ENCODE assay signal across 8 cellular contexts in genomic region chr15:69729167-69729748, GRCh38.
DNase-seq lines count a peak whose midpoint lies in the region; ATAC-seq and TF ChIP-seq lines count a peak whose summit lies in the region.

No MANE protein-coding gene starts in this region.

- H3K4me3 Mint-ChIP-seq in WTC11 = no peak overlapping the region
- no peak overlapping the region for H3K4me3 Mint-ChIP-seq in natural killer cell

- no peaks in the 10 kb centered on the region for H3K36me3 Mint-ChIP-seq in WTC11
- no peaks in the 10 kb centered on the region for H3K36me3 Mint-ChIP-seq in natural killer cell

- H3K27me3 ChIP-seq in testis = no peaks in the 10 kb centered on the region

- ATAC-seq in WTC11 (no peak), natural killer cell (peak in 2 of 3 donors; percentile 37 to 50)

- H3K27ac Mint-ChIP-seq in WTC11 = no peak overlapping the region
- no peak overlapping the region for H3K27ac Mint-ChIP-seq in natural killer cell

- DNase-seq in AG09309 (ENCODE audit: low read depth) (no peak), HEK293T (ENCODE audit: extremely low spot score) (peak; percentile 47), WTC11 (ENCODE audit: low spot score) (peak; percentile 67), natural killer cell (peak; percentile 68), testis (peak; percentile 72), dedifferentiated amniotic fluid mesenchymal stem cell (ENCODE audit: extremely low spot score) (no peak), epidermal melanocyte (ENCODE audit: insufficient read length, low spot score) (no peak)
- peak; percentile 52 for DNase-seq in central memory CD4-positive, alpha-beta T cell

- no peak overlapping the region for H3K27ac ChIP-seq in testis

- no peaks in the 10 kb centered on the region for H3K9me3 ChIP-seq in testis

- H3K4me3 ChIP-seq in AG09309 (ENCODE audit: control insufficient read depth, low read depth, low read length) (no peak overlapping the region), testis (peak overlapping the region in 1 of 2 donors; percentile 22)

- intact Hi-C loops in natural killer cell (cut with micrococcal nuclease) = loop anchor here (5.0 kb wide), 1 partner anchor 758 kb away; no protein-coding TSS in a partner anchor
- intact Hi-C loops in testis (cut with DNase I; ENCODE audit: low total_unique reads) = no loop called here

- no peaks in the 10 kb centered on the region for H3K4me1 ChIP-seq in testis

- TF ChIP-seq CTCF in AG09309 (IDR thresholded peaks at IDR 0.05; ENCODE audit: control insufficient read depth, insufficient read depth, low read depth, low read length, missing control alignments) (peak; percentile 82), WTC11 (IDR thresholded peaks at IDR 0.05) (peak; percentile 78), natural killer cell (IDR thresholded peaks at IDR 0.05) (peak; percentile 85), testis (IDR thresholded peaks at IDR 0.05) (peak; percentile 54 to 89 (median 77))

- H3K27me3 Mint-ChIP-seq in WTC11 (ENCODE audit: low read depth) (peaks cover 10% of the 10 kb centered on the region), natural killer cell (ENCODE audit: low read depth in 2 of 2) (peaks cover 55 to 57% of the 10 kb centered on the region in 2 donors)

- H3K4me1 Mint-ChIP-seq in WTC11 (peaks cover 41% of the 10 kb centered on the region), natural killer cell (peaks cover 20 to 38% of the 10 kb centered on the region in 2 donors)

- WGBS in testis, 2 donors = 37 to 51% methylated on average over 9 of the region's 9 CpGs

- H3K9me3 Mint-ChIP-seq in WTC11 (peaks cover 7% of the 10 kb centered on the region), natural killer cell (no peaks in the 10 kb centered on the region)

- no peaks in the 10 kb centered on the region for H3K36me3 ChIP-seq in testis (ENCODE audit: low read depth, missing control alignments)

- POLR2A ChIA-PET in HEK293T (lab: Yijun Ruan, JAX) = interaction anchor here (0.6 kb wide), 1 partner anchor 229 kb away, joined by 3 read pairs; no protein-coding TSS in a partner anchor
- POLR2A ChIA-PET in WTC11 (lab: Charles Lee) = no interaction called here

- CTCF ChIA-PET in HEK293T (lab: Yijun Ruan, JAX) = interaction anchor here (0.7 to 0.9 kb wide), 4 partner anchors 8 to 1294 kb away, joined by 3 to 6 read pairs (median 4); no protein-coding TSS in a partner anchor
- CTCF ChIA-PET in WTC11 (lab: Charles Lee) = no interaction called here

- no peak for TF ChIP-seq POLR2A in testis (IDR thresholded peaks at IDR 0.05)

TF ChIP-seq in HEK293T, 16 proteins besides CTCF, POLR2A, EP300 and RAD21:
- TF ChIP-seq ELF4 (IDR thresholded peaks at IDR 0.05) (no peak), ZNF384 (IDR thresholded peaks at IDR 0.05) (peak; percentile 72)

TF ChIP-seq in WTC11, 78 proteins besides CTCF, POLR2A, EP300 and RAD21 (continues in another document):
- no peak for TF ChIP-seq SOX15 (CRISPR knock-in tag; IDR thresholded peaks at IDR 0.05)
- TF ChIP-seq ERG (CRISPR knock-in tag; IDR thresholded peaks at IDR 0.05) = no peak
- no peak for TF ChIP-seq TEAD4 (CRISPR knock-in tag; IDR thresholded peaks at IDR 0.05)
- no peak for TF ChIP-seq IRF2 (CRISPR knock-in tag; IDR thresholded peaks at IDR 0.05; ENCODE audit: borderline replicate concordance, low read depth)
- TF ChIP-seq FOXK1 (CRISPR knock-in tag; IDR thresholded peaks at IDR 0.05) = no peak
- TF ChIP-seq ZNF416 (CRISPR knock-in tag; IDR thresholded peaks at IDR 0.05) = no peak
- TF ChIP-seq ZNF317 (CRISPR knock-in tag; IDR thresholded peaks at IDR 0.05; ENCODE audit: borderline replicate concordance, low read depth) = no peak
- no peak for TF ChIP-seq ZNF138 (CRISPR knock-in tag; conservative IDR thresholded peaks at IDR 0.05)
- no peak for TF ChIP-seq ATF3 (CRISPR knock-in tag; conservative IDR thresholded peaks at IDR 0.05)
- no peak for TF ChIP-seq MLX (CRISPR knock-in tag; IDR thresholded peaks at IDR 0.05)
- no peak for TF ChIP-seq ZNF532 (CRISPR knock-in tag; IDR thresholded peaks at IDR 0.05; ENCODE audit: borderline replicate concordance)
- no peak for TF ChIP-seq ZNF423 (CRISPR knock-in tag; IDR thresholded peaks at IDR 0.05)
- no peak for TF ChIP-seq ZNF425 (CRISPR knock-in tag; conservative IDR thresholded peaks at IDR 0.05)
- TF ChIP-seq E2F5 (CRISPR knock-in tag; IDR thresholded peaks at IDR 0.05) = no peak
- TF ChIP-seq KAT7 (CRISPR knock-in tag; IDR thresholded peaks at IDR 0.05; ENCODE audit: borderline replicate concordance) = no peak
- TF ChIP-seq SMAD3 (CRISPR knock-in tag; IDR thresholded peaks at IDR 0.05; ENCODE audit: borderline replicate concordance) = no peak
- TF ChIP-seq EMX1 (CRISPR knock-in tag; IDR thresholded peaks at IDR 0.05) = no peak

Comparison
In these comparisons a context has a peak if more than half of its experiments do, and no peak if none do; other contexts are left out.
1. DNase-seq: peak in HEK293T (single experiment), WTC11 (single experiment), central memory CD4-positive, alpha-beta T cell (single experiment), natural killer cell (single experiment) and testis (single experiment); none in AG09309 (single experiment), dedifferentiated amniotic fluid mesenchymal stem cell (single experiment) and epidermal melanocyte (single experiment).
2. Peak in every context shown above with its lines, with median percentiles within 50 percentile points of each other: CTCF ChIP-seq.